In genomic region chr12:53008760-53009159, GRCh38 we compare ENCODE assay signal across 8 cellular contexts. TPM values are rescaled to one million over a fixed set of nuclear protein-coding genes. Genes with fewer than 3 reads are reported as not detected.
DNase-seq lines count a peak whose midpoint lies in the region; TF ChIP-seq lines count a peak whose summit lies in the region.
"Not testable (repeated sequence)": the region's sequence is repeated elsewhere in the genome, so short reads cannot be mapped to it uniquely, and the experiment has no call there.

No MANE protein-coding gene starts in this region.

- H3K4me1 ChIP-seq in iPS-20b (ENCODE audit: insufficient read depth, low read length), result peaks cover 31% of the 10 kb centered on the region; the same call in 1 of the 2 replicates

- not testable (repeated sequence) for H3K9me3 ChIP-seq in SK-N-MC (ENCODE audit: low read depth, low read length); iPS-20b (ENCODE audit: insufficient read depth, low read depth, low read length)

- DNase-seq in Calu3; SK-N-MC (ENCODE audit: low read depth, low spot score); activated T-cell treated with anti-CD3 and anti-CD28 coated beads, Interleukin-2, amount 50 U/mL, for 24 hours; MCF 10A (ENCODE audit: unreplicated experiment); neural crest cell (ENCODE audit: low read depth, low spot score); type B pancreatic cell (ENCODE audit: extremely low spot score, unreplicated experiment): not testable (repeated sequence)

- BruUV-seq in Calu3 (replicated peaks; lab: Mats Ljungman, UMichigan); MCF 10A (replicated peaks; lab: Mats Ljungman, UMichigan): not testable (repeated sequence)

- H3K27me3 ChIP-seq in iPS-20b (ENCODE audit: insufficient read depth, low read length), result not testable (repeated sequence)

- POLR2A ChIA-PET in MCF 10A (lab: Yijun Ruan, JAX), result interaction anchor here (0.6 to 1.7 kb wide), 4 partner anchors 30 to 492 kb away, joined by 3 to 4 read pairs (median 4); no protein-coding TSS in a partner anchor

- CTCF ChIA-PET in Calu3 (lab: Charles Lee), result not testable (repeated sequence)
- CTCF ChIA-PET in MCF 10A (lab: Yijun Ruan, JAX), result interaction anchor here (0.7 to 1.2 kb wide), 4 partner anchors 14 to 51 kb away, joined by 3 to 4 read pairs (median 4); no protein-coding TSS in a partner anchor

- TF ChIP-seq CTCF in Calu3 (IDR thresholded peaks at IDR 0.05; ENCODE audit: unreplicated experiment); MCF 10A (IDR thresholded peaks at IDR 0.05; ENCODE audit: unreplicated experiment); neural crest cell (conservative IDR thresholded peaks at IDR 0.05); type B pancreatic cell (conservative IDR thresholded peaks at IDR 0.05): not testable (repeated sequence)

- H3K27me3 Mint-ChIP-seq in Calu3 (ENCODE audit: unreplicated experiment); IgD-negative memory B cell; activated T-cell treated with anti-CD3 and anti-CD28 coated beads, Interleukin-2, amount 50 U/mL, for 24 hours; MCF 10A (ENCODE audit: insufficient read depth, unreplicated experiment); type B pancreatic cell: not testable (repeated sequence)
- peaks cover 10% of the 10 kb centered on the region for H3K27me3 Mint-ChIP-seq in neural crest cell (ENCODE audit: low read depth)

- H3K36me3 Mint-ChIP-seq in Calu3 (ENCODE audit: insufficient read depth, unreplicated experiment), result peaks cover 57% of the 10 kb centered on the region
- H3K36me3 Mint-ChIP-seq in IgD-negative memory B cell, result not testable (repeated sequence)
- H3K36me3 Mint-ChIP-seq in activated T-cell treated with anti-CD3 and anti-CD28 coated beads, Interleukin-2, amount 50 U/mL, for 24 hours (ENCODE audit: low read depth), result peaks cover 76% of the 10 kb centered on the region
- peaks cover 68% of the 10 kb centered on the region for H3K36me3 Mint-ChIP-seq in MCF 10A (ENCODE audit: insufficient read depth, unreplicated experiment)
- peaks cover 19% of the 10 kb centered on the region for H3K36me3 Mint-ChIP-seq in neural crest cell (ENCODE audit: low read depth)
- H3K36me3 Mint-ChIP-seq in type B pancreatic cell, result peaks cover 27% of the 10 kb centered on the region

- H3K9ac ChIP-seq in SK-N-MC (ENCODE audit: insufficient read length) (peak overlapping the region; percentile 99), iPS-20b (ENCODE audit: low read depth, low read length) (peak overlapping the region; percentile 100; the same call in 1 of the 2 replicates)

- H3K36me3 ChIP-seq in SK-N-MC (ENCODE audit: insufficient read depth, low read length) (peaks cover 61% of the 10 kb centered on the region), iPS-20b (ENCODE audit: insufficient read depth, low read depth, low read length) (peaks cover 60% of the 10 kb centered on the region)

- H3K4me3 ChIP-seq in SK-N-MC (peak overlapping the region; percentile 98), iPS-20b (ENCODE audit: low read length) (peak overlapping the region; percentile 94)

- H3K4me1 Mint-ChIP-seq in Calu3 (ENCODE audit: low read depth, unreplicated experiment), result peaks cover 23% of the 10 kb centered on the region
- peaks cover 43 to 52% (median 44%) of the 10 kb centered on the region in 3 donors for H3K4me1 Mint-ChIP-seq in IgD-negative memory B cell
- peaks cover 66% of the 10 kb centered on the region for H3K4me1 Mint-ChIP-seq in activated T-cell treated with anti-CD3 and anti-CD28 coated beads, Interleukin-2, amount 50 U/mL, for 24 hours (ENCODE audit: low read depth)
- H3K4me1 Mint-ChIP-seq in MCF 10A (ENCODE audit: insufficient read depth, unreplicated experiment), result peaks cover 36% of the 10 kb centered on the region
- peaks cover 65% of the 10 kb centered on the region for H3K4me1 Mint-ChIP-seq in neural crest cell
- peaks cover 44% of the 10 kb centered on the region for H3K4me1 Mint-ChIP-seq in type B pancreatic cell (ENCODE audit: unreplicated experiment)

- intact Hi-C loops in Calu3 (cut with micrococcal nuclease; ENCODE audit: unreplicated experiment); MCF 10A (cut with micrococcal nuclease): not testable (repeated sequence)

- H3K4me3 Mint-ChIP-seq in Calu3 (ENCODE audit: low read depth, unreplicated experiment) (peak overlapping the region; percentile 95), IgD-negative memory B cell (peak overlapping the region; percentile 45 to 97 (median 82)), MCF 10A (ENCODE audit: unreplicated experiment) (peak overlapping the region; percentile 98), neural crest cell (peak overlapping the region; percentile 100), type B pancreatic cell (peak overlapping the region; percentile 94)
- peak overlapping the region; percentile 96 for H3K4me3 Mint-ChIP-seq in activated T-cell treated with anti-CD3 and anti-CD28 coated beads, Interleukin-2, amount 50 U/mL, for 24 hours

- H3K27ac Mint-ChIP-seq in Calu3 (ENCODE audit: unreplicated experiment); MCF 10A (ENCODE audit: low read depth, unreplicated experiment); neural crest cell (ENCODE audit: unreplicated experiment): not testable (repeated sequence)
- H3K27ac Mint-ChIP-seq in IgD-negative memory B cell (peak overlapping the region in 1 of 3 donors; percentile 100), type B pancreatic cell (peak overlapping the region; percentile 87)
- H3K27ac Mint-ChIP-seq in activated T-cell treated with anti-CD3 and anti-CD28 coated beads, Interleukin-2, amount 50 U/mL, for 24 hours, result peak overlapping the region; percentile 94

- H3K9me3 Mint-ChIP-seq in Calu3 (ENCODE audit: low read depth, unreplicated experiment); IgD-negative memory B cell; activated T-cell treated with anti-CD3 and anti-CD28 coated beads, Interleukin-2, amount 50 U/mL, for 24 hours; MCF 10A (ENCODE audit: unreplicated experiment); neural crest cell; type B pancreatic cell: not testable (repeated sequence)

- peak overlapping the region; percentile 99; the same call in 1 of the 2 replicates for H3K27ac ChIP-seq in SK-N-MC
- H3K27ac ChIP-seq in iPS-20b (ENCODE audit: low read length), result not testable (repeated sequence)

RNA-seq across cellular contexts. Expression of gene EIF4B, which starts 2.5 kb away (rescaled TPM):
- 242 and 272 TPM in 2 replicates for total RNA-seq in Calu3 (2022)
- 104 TPM for polyA plus RNA-seq in IgD-negative memory B cell
- total RNA-seq in MCF 10A (2022), result 580 and 658 TPM in 2 replicates
- 514 and 527 TPM in 2 replicates for total RNA-seq in neural crest cell
- total RNA-seq in type B pancreatic cell (ENCODE audit: low replicate concordance), result 450 and 521 TPM in 2 replicates

RNA-seq across cellular contexts. Expression of gene TNS2, which starts 41.1 kb away (rescaled TPM):
- total RNA-seq in Calu3 (2022) (1.3 and 4.7 TPM in 2 replicates), MCF 10A (2022) (22.3 and 26.3 TPM in 2 replicates), neural crest cell (14.2 and 22.8 TPM in 2 replicates), type B pancreatic cell (ENCODE audit: low replicate concordance) (3.5 and 21.8 TPM in 2 replicates)
- not detected for polyA plus RNA-seq in IgD-negative memory B cell

RNA-seq across cellular contexts. Expression of gene KRT18, which starts 59.8 kb away (rescaled TPM):
- total RNA-seq in Calu3 (2022) (1,777 and 1,816 TPM in 2 replicates), MCF 10A (2022) (659 and 662 TPM in 2 replicates), neural crest cell (6.4 and 6.9 TPM in 2 replicates), type B pancreatic cell (ENCODE audit: low replicate concordance) (480 and 1,293 TPM in 2 replicates)
- 2.6 TPM for polyA plus RNA-seq in IgD-negative memory B cell

Comparison
In these comparisons a context has a peak if more than half of its experiments do, and no peak if none do; other contexts are left out.
1. RNA of gene KRT18, which starts 59.8 kb away (total RNA-seq): 1,777 to 1,816 TPM in Calu3, 659 to 662 TPM in MCF 10A and 480 to 1,293 TPM in type B pancreatic cell; 6.4 to 6.9 TPM in neural crest cell; every median in the first group is over 10 times any median in the second.
2. Peak in every context shown above with its lines, with median percentiles within 50 percentile points of each other: H3K4me3 Mint-ChIP-seq.